7 cellular contexts compared by ENCODE assay signal in genomic region chr6:148835920-148836441, GRCh38.
DNase-seq lines count a peak whose midpoint lies in the region; ATAC-seq, FAIRE-seq and TF ChIP-seq lines count a peak whose summit lies in the region.

No MANE protein-coding gene starts in this region.

- no peaks in the 10 kb centered on the region for H3K9me3 Mint-ChIP-seq in astrocyte (ENCODE audit: unreplicated experiment)

- TF ChIP-seq CTCF in astrocyte (IDR thresholded peaks at IDR 0.05; ENCODE audit: insufficient read depth, low read depth, low read length), result no peak

- DNase-seq in GM03348 (ENCODE audit: low spot score) (peak; percentile 59), astrocyte (ENCODE audit: low read depth) (peak; percentile 87), frontal cortex (ENCODE audit: low spot score in 2 of 2) (no peak)
- DNase-seq in stimulated activated CD4-positive, alpha-beta T cell treated with anti-CD3 and anti-CD28 coated beads, Interleukin-12 subunit alpha, Interleukin-12 subunit beta, amount 100 ng/mL, for 24 hours (ENCODE audit: low read depth in 2 of 2), result peak; percentile 6 to 28

- no peak overlapping the region for H3K27ac Mint-ChIP-seq in astrocyte (ENCODE audit: unreplicated experiment)

- peaks cover 14% of the 10 kb centered on the region for H4K20me1 ChIP-seq in astrocyte (ENCODE audit: insufficient read depth, low read length)

- peaks cover 25% of the 10 kb centered on the region for H3K4me1 Mint-ChIP-seq in astrocyte (ENCODE audit: low read depth, unreplicated experiment)

- H2AFZ ChIP-seq in astrocyte (ENCODE audit: low read depth, low read length), result no peak overlapping the region

- no peak overlapping the region for H3K9ac ChIP-seq in astrocyte (ENCODE audit: low read length)

- H3K27me3 Mint-ChIP-seq in astrocyte (ENCODE audit: low read depth, unreplicated experiment), result no peaks in the 10 kb centered on the region

- peak; percentile 78 for FAIRE-seq in astrocyte (lab: Jason Lieb, UNC)
- FAIRE-seq in frontal cortex (lab: Jason Lieb, UNC), result no peak

- H3K36me3 Mint-ChIP-seq in astrocyte (ENCODE audit: low read depth, unreplicated experiment), result no peaks in the 10 kb centered on the region

- H3K27ac ChIP-seq in astrocyte (ENCODE audit: low read depth, low read length), result peak overlapping the region; percentile 6

- H3K27me3 ChIP-seq in astrocyte (ENCODE audit: insufficient read depth, low read length), result no peaks in the 10 kb centered on the region

- ATAC-seq in HG02884 (IDR thresholded peaks at IDR 0.05; ENCODE audit: unreplicated experiment) (peak; percentile 54), HG02970 (IDR thresholded peaks at IDR 0.05; ENCODE audit: low FRiP score, unreplicated experiment) (no peak), esophagus mucosa (no peak)

- H3K4me3 Mint-ChIP-seq in astrocyte (ENCODE audit: unreplicated experiment), result no peak overlapping the region

- H3K4me3 ChIP-seq in astrocyte (ENCODE audit: insufficient read depth, low read depth, low read length), result no peak overlapping the region

- peak overlapping the region; percentile 63 for H3K4me2 ChIP-seq in astrocyte (ENCODE audit: low read length)

- H3K79me2 ChIP-seq in astrocyte (ENCODE audit: insufficient read depth, low read length), result no peaks in the 10 kb centered on the region

- H3K36me3 ChIP-seq in astrocyte (ENCODE audit: insufficient read depth, low read length), result no peaks in the 10 kb centered on the region

- peaks cover 19% of the 10 kb centered on the region for H3K4me1 ChIP-seq in astrocyte (ENCODE audit: insufficient read depth, low read length)

- no peaks in the 10 kb centered on the region for H3K9me3 ChIP-seq in astrocyte (ENCODE audit: insufficient read depth, low read depth, low read length)

Comparison
In these comparisons a context has a peak if more than half of its experiments do, and no peak if none do; other contexts are left out.
1. DNase-seq: peak in GM03348 (single experiment), astrocyte (single experiment) and stimulated activated CD4-positive, alpha-beta T cell treated with anti-CD3 and anti-CD28 coated beads, Interleukin-12 subunit alpha, Interleukin-12 subunit beta, amount 100 ng/mL, for 24 hours (2 of 2); none in frontal cortex (0 of 2).